Comparison of ENCODE assay signal across 23 cellular contexts in genomic region chr18:38033282-38033681, GRCh38.
"Had no signal": no experiment of that assay in that cellular context is flagged by ENCODE, and none has a peak within 500 bp of the region (broad histone marks: within the 10 kb centered on the region; RNA-seq: fewer than 3 reads in every experiment).

No MANE protein-coding gene starts in this region.

- H3K36me3 ChIP-seq: colonic mucosa, sigmoid colon, uterus had no signal

- H3K4me1 ChIP-seq: colonic mucosa, sigmoid colon, testis, uterus had no signal

- H3K4me2 ChIP-seq: smooth muscle cell had no signal

- H3K27ac ChIP-seq: colonic mucosa, dorsolateral prefrontal cortex, sigmoid colon, testis, uterus had no signal

- ATAC-seq: activated CD8-positive, alpha-beta T cell treated with anti-CD3 and anti-CD28 coated beads, Interleukin-2, amount 10 ng/mL, durations not matched to agents 7 days and 5 days; activated naive CD8-positive, alpha-beta T cell treated with anti-CD3 and anti-CD28 coated beads, Interleukin-2, amount 50 U/mL, for 24 hours; effector memory CD8-positive, alpha-beta T cell; left ventricle myocardium superior; natural killer cell; stimulated activated memory B cell treated with anti-CD40 and anti-IgM and Interleukin-4, amounts not matched to agents 10 μg/mL and 1 μg/mL and 100 μg/mL, for 72 hours had no signal

- H3K9me3 ChIP-seq: colonic mucosa, sigmoid colon, testis, uterus had no signal

- H3K27me3 ChIP-seq: colonic mucosa, sigmoid colon, testis, uterus had no signal

- DNase-seq: activated CD4-positive, alpha-beta T cell treated with anti-CD3 and anti-CD28 coated beads for 1 hour; activated CD4-positive, alpha-beta T cell treated with anti-CD3 and anti-CD28 coated beads, Interleukin-2, amount 50 U/mL, for 1 hour; activated CD8-positive, alpha-beta T cell treated with anti-CD3 and anti-CD28 coated beads, Interleukin-2, amount 10 ng/mL, durations not matched to agents 7 days and 5 days; activated gamma-delta T cell; activated naive CD4-positive, alpha-beta T cell treated with anti-CD3 and anti-CD28 coated beads, Interleukin-2, amount 50 U/mL, for 16 hours; activated naive CD8-positive, alpha-beta T cell treated with anti-CD3 and anti-CD28 coated beads, Interleukin-2, amount 50 U/mL, for 24 hours; anterior cingulate cortex; colonic mucosa; dorsolateral prefrontal cortex; effector memory CD8-positive, alpha-beta T cell; left ventricle myocardium superior; midbrain; natural killer cell; retina; sigmoid colon; stimulated activated CD4-positive, alpha-beta T cell treated with anti-CD3 and anti-CD28 coated beads, Interleukin-15, amount 100 ng/mL, for 24 hours; testis; trophoblast cell; uterus had no signal

- FAIRE-seq: endothelial cell of umbilical vein, TTC549 had no signal

- H3K4me3 ChIP-seq: colonic mucosa, dorsolateral prefrontal cortex, sigmoid colon, smooth muscle cell, testis, uterus had no signal
